In the genomic region with DNA sequence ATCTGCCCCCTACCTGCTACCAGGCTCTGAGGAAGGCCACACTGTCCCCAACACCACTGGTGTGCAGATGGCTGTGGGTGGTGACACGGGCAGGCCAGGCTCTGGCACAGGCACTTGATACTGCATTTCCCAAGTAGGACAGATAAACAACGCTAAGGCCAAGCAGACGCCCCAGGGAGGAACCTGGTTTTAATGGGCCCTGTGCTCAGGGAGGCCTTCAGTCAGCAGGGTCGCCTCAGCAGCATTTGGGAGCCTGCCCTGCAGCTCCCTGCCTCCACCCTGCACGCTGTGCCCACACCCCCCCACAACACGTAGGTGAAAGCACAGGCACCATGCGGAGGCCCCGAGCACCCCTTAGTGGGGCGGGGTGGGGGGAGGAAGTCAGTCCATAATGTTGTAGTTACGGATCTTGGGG, we compare ENCODE assay signal across 12 cellular contexts. TPM values are rescaled to one million over a fixed set of nuclear protein-coding genes. Genes with fewer than 3 reads are reported as not detected.
DNase-seq lines count a peak whose midpoint lies in the region; ATAC-seq and TF ChIP-seq lines count a peak whose summit lies in the region.
"Had no signal": no experiment of that assay in that cellular context is flagged by ENCODE, and none has a peak within 500 bp of the region (broad histone marks: within the 10 kb centered on the region; RNA-seq: fewer than 3 reads in every experiment).

No MANE protein-coding gene starts in this region.

- H3K27me3 Mint-ChIP-seq in Caco-2 (ENCODE audit: insufficient read depth, unreplicated experiment) = no peaks in the 10 kb centered on the region
- no peaks in the 10 kb centered on the region for H3K27me3 Mint-ChIP-seq in nephron (ENCODE audit: low read depth)

- H3K4me3 Mint-ChIP-seq in Caco-2 (ENCODE audit: unreplicated experiment) (peak overlapping the region; percentile 37), nephron (peak overlapping the region; percentile 57 to 68 (median 66))

- no peak overlapping the region for H3K4me2 ChIP-seq in MM.1S (ENCODE audit: low read depth, low read length)
- H3K4me2 ChIP-seq: smooth muscle cell had no signal

- H3K27me3 ChIP-seq in Caco-2 (replicated peaks; ENCODE audit: control insufficient read depth, insufficient read depth, low read length) (no peaks in the 10 kb centered on the region), WERI-Rb-1 (ENCODE audit: insufficient read depth, low read depth, severe bottlenecking) (no peaks in the 10 kb centered on the region), MM.1S (replicated peaks; ENCODE audit: insufficient read depth, low read length) (no peaks in the 10 kb centered on the region)

- H3K9me3 ChIP-seq in Caco-2 (no peaks in the 10 kb centered on the region), WERI-Rb-1 (ENCODE audit: severe bottlenecking) (peaks cover 2% of the 10 kb centered on the region), MM.1S (replicated peaks; ENCODE audit: insufficient read depth, low read length) (no peaks in the 10 kb centered on the region)

- POLR2A ChIA-PET in Caco-2 (lab: Charles Lee) = interaction anchor here (0.5 kb wide), 1 partner anchor 78 kb away, joined by 8 read pairs; the partner anchor contains the start of genes CENPX and LRRC45

- no peak for ATAC-seq in HG03565 (IDR thresholded peaks at IDR 0.05; ENCODE audit: unreplicated experiment)

- peak overlapping the region; percentile 86 for H3K27ac Mint-ChIP-seq in Caco-2 (ENCODE audit: unreplicated experiment)
- H3K27ac Mint-ChIP-seq in nephron = peak overlapping the region in 2 of 3 experiments; percentile 42 to 59

- peaks cover 78% of the 10 kb centered on the region for H3K4me1 ChIP-seq in Caco-2
- peaks cover 17% of the 10 kb centered on the region for H3K4me1 ChIP-seq in MM.1S (ENCODE audit: low read length)

- no TSS peak for BruUV-seq in Caco-2 (replicated peaks; lab: Mats Ljungman, UMichigan)

- DNase-seq in Caco-2 (no peak), WERI-Rb-1 (peak; percentile 32), A172 (ENCODE audit: low spot score) (no peak), NCI-H2107 treated with DMSO at 0.1 percent for 48 hours (lab: John Stamatoyannopoulos, UW; ENCODE audit: unreplicated experiment) (no peak), MM.1S (no peak)
- DNase-seq: activated T-cell treated with anti-CD3 and anti-CD28 coated beads, Interleukin-2, amount 50 U/mL, for 48 hours; GM23248; RPMI8226 had no signal

- H3K4me1 Mint-ChIP-seq in Caco-2 (ENCODE audit: low read depth, unreplicated experiment) = peaks cover 31% of the 10 kb centered on the region
- peaks cover 10% of the 10 kb centered on the region for H3K4me1 Mint-ChIP-seq in nephron

- H3K9me2 ChIP-seq in MM.1S (replicated peaks; ENCODE audit: insufficient read depth, low read length) = no peaks in the 10 kb centered on the region

- H3K36me3 ChIP-seq in Caco-2 (ENCODE audit: control insufficient read depth, insufficient read depth, low read length) = no peaks in the 10 kb centered on the region
- H3K36me3 ChIP-seq in WERI-Rb-1 = peaks cover 19% of the 10 kb centered on the region
- no peaks in the 10 kb centered on the region for H3K36me3 ChIP-seq in MM.1S (replicated peaks; ENCODE audit: insufficient read depth, low read length)

- 0 out of 2 replicates have a peak, but pooled peaks cover 6% of the 10 kb centered on the region for H3F3A ChIP-seq in MM.1S (ENCODE audit: insufficient read depth, low read length)

- H3K27ac ChIP-seq in 22Rv1 (peak overlapping the region; percentile 97), WERI-Rb-1 (peak overlapping the region; percentile 84), MM.1S (ENCODE audit: low read length) (no peak overlapping the region)
- H3K27ac ChIP-seq: GM23248 had no signal

- TF ChIP-seq CTCF in 22Rv1 (IDR thresholded peaks at IDR 0.05) (no peak), Caco-2 (IDR thresholded peaks at IDR 0.05; ENCODE audit: insufficient read depth in 1 of 2, low read depth in 1 of 2, low read length in 1 of 2, severe bottlenecking in 1 of 2, unreplicated experiment in 1 of 2) (no peak), WERI-Rb-1 (IDR thresholded peaks at IDR 0.05; ENCODE audit: low read depth, low read length) (no peak), nephron (IDR thresholded peaks at IDR 0.05; ENCODE audit: unreplicated experiment in 3 of 3) (no peak), MM.1S (IDR thresholded peaks at IDR 0.05; ENCODE audit: low read length) (no peak)

- CTCF ChIA-PET in Caco-2 (lab: Charles Lee) = interaction anchor here (0.5 to 1.4 kb wide), 2 partner anchors 19 to 70 kb away, joined by 3 to 4 read pairs; partner anchors contain the start of gene RAC3

- peaks cover 5% of the 10 kb centered on the region; the same call in 1 of the 2 replicates for H4K20me1 ChIP-seq in MM.1S (ENCODE audit: insufficient read depth, low read length)

- H2AFZ ChIP-seq in MM.1S (ENCODE audit: low read length) = no peak overlapping the region
- H2AFZ ChIP-seq: GM23248 had no signal

- H3K9ac ChIP-seq in MM.1S (ENCODE audit: low read length) = no peak overlapping the region
- H3K9ac ChIP-seq: GM23248 had no signal

- peaks cover 40% of the 10 kb centered on the region for H3K79me2 ChIP-seq in MM.1S (ENCODE audit: low read length)

- H3K36me3 Mint-ChIP-seq in Caco-2 (ENCODE audit: insufficient read depth, unreplicated experiment) = peaks cover 65% of the 10 kb centered on the region
- H3K36me3 Mint-ChIP-seq in nephron (ENCODE audit: low read depth) = no peaks in the 10 kb centered on the region

- intact Hi-C loops in Caco-2 (cut with micrococcal nuclease; ENCODE audit: unreplicated experiment) = no loop called here

- no peaks in the 10 kb centered on the region for H3K9me3 Mint-ChIP-seq in Caco-2 (ENCODE audit: unreplicated experiment)
- no peaks in the 10 kb centered on the region for H3K9me3 Mint-ChIP-seq in nephron

- H3K4me3 ChIP-seq in Caco-2 (ENCODE audit: low read depth, low read length) (no peak overlapping the region), WERI-Rb-1 (ENCODE audit: low read depth, low read length) (no peak overlapping the region), MM.1S (ENCODE audit: low read length) (no peak overlapping the region)
- H3K4me3 ChIP-seq: GM23248, smooth muscle cell had no signal

RNA-seq across cellular contexts. Expression of gene FASN, which starts 3.3 kb away (rescaled TPM):
- total RNA-seq in Caco-2 (2022) = 330 and 359 TPM in 2 replicates
- 89.9 and 133 TPM in 2 replicates for total RNA-seq in A172 (2014; rRNA removed; shearing (Covaris generic))

RNA-seq across cellular contexts. Expression of gene DUS1L, which starts 35.7 kb away (rescaled TPM):
- total RNA-seq in Caco-2 (2022) = 129 TPM in 2 replicates
- total RNA-seq in A172 (2014; rRNA removed; shearing (Covaris generic)) = 107 and 165 TPM in 2 replicates

RNA-seq across cellular contexts. Expression of gene GPS1, which starts 49.6 kb away (rescaled TPM):
- 185 and 195 TPM in 2 replicates for total RNA-seq in Caco-2 (2022)
- 185 and 187 TPM in 2 replicates for total RNA-seq in A172 (2014; rRNA removed; shearing (Covaris generic))

RNA-seq across cellular contexts. Expression of gene RFNG, which starts 49.7 kb away (rescaled TPM):
- 33.0 and 35.5 TPM in 2 replicates for total RNA-seq in Caco-2 (2022)
- total RNA-seq in A172 (2014; rRNA removed; shearing (Covaris generic)) = 42.8 and 50.1 TPM in 2 replicates
